Comparison of ENCODE assay signal across 10 cellular contexts in the genomic region with DNA sequence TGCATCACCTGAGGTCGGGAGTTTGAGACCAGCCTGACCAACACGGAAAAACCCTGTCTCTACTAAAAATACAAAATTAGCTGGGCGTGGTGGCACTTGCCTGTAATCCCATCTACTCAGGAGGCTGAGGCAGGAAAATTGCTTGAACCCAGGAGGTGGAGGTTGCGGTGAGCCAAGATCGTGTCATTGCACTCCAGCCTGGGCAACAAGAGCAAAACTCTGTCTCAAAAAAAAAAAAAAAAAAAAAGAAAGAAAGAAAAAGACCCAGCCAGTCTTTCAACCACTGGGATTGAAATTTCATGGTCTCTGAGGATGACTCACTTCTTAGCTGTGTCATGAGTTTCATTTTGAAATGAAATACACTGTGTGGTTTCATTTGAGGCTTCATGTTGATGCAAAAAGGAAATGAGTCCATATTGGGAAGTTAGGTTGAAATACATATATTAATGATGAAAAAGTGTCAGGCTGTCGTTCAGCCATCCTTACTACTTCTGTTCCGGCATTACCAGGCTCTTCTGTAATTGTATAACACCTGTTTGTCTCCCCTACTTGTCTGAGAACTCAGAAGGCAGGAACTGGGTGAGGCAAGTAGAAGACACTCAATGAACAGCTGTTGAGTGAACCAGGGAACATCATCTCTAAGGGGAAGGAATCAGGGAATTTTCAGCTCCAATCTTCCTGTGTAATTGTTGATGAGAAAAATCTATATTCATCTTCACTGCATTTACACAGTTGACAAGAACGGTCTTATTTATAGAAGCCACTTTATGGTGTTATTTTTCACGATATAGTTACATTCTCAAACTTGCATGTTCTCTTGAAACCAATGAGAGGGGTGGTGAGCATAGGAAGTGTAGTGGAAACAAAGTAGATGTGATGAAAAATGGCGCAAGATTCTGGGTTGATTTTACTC.
DNase-seq lines count a peak whose midpoint lies in the region; ATAC-seq, FAIRE-seq and TF ChIP-seq lines count a peak whose summit lies in the region.
"Had no signal": no experiment of that assay in that cellular context is flagged by ENCODE, and none has a peak within 500 bp of the region (broad histone marks: within the 10 kb centered on the region; RNA-seq: fewer than 3 reads in every experiment).

No MANE protein-coding gene starts in this region.

- TF ChIP-seq CTCF in RWPE2 (IDR thresholded peaks at IDR 0.05; ENCODE audit: poor library complexity, severe bottlenecking), result no peak
- no peak for TF ChIP-seq CTCF in endothelial cell of umbilical vein (IDR thresholded peaks at IDR 0.05; ENCODE audit: extremely low read depth in 1 of 2, insufficient read depth in 1 of 2, low read depth in 1 of 2, low read length in 2 of 2)

- H3K36me3 ChIP-seq in BLaER1 treated with 17β-estradiol and CSF1 and Interleukin-3, amounts not matched to agents 10 nM and 100 nM, result no peaks in the 10 kb centered on the region
- no peaks in the 10 kb centered on the region for H3K36me3 ChIP-seq in RWPE2 (ENCODE audit: low read depth)
- H3K36me3 ChIP-seq in endothelial cell of umbilical vein (ENCODE audit: control insufficient read depth in 2 of 2, extremely low read depth in 1 of 2, insufficient read depth in 2 of 2, low read length in 2 of 2), result no peaks in the 10 kb centered on the region
- H3K36me3 ChIP-seq: pancreas had no signal

- dilution Hi-C loops in endothelial cell of umbilical vein (cut with MboI; ENCODE audit: extremely low pct_ligation_motif_present, low sequenced_read_pairs), result no loop called here

- peaks cover 0 to 43% (median 14%) of the 10 kb centered on the region in 11 experiments; a peak in 15 of 22 replicates for H3K9me3 ChIP-seq in BLaER1 treated with 17β-estradiol and CSF1 and Interleukin-3, amounts not matched to agents 10 nM and 100 nM (replicated peaks in 1 of 11)
- H3K9me3 ChIP-seq in RWPE2 (ENCODE audit: severe bottlenecking), result no peaks in the 10 kb centered on the region
- H3K9me3 ChIP-seq in endothelial cell of umbilical vein (replicated peaks; ENCODE audit: control insufficient read depth, insufficient read depth, low read length), result no peaks in the 10 kb centered on the region
- H3K9me3 ChIP-seq: pancreas had no signal

- DNase-seq in RWPE2 (ENCODE audit: low spot score), result no peak
- peak; percentile 45 for DNase-seq in endothelial cell of umbilical vein (ENCODE audit: low read depth, low spot score)
- DNase-seq in HuH-7.5 (ENCODE audit: low spot score), result no peak
- no peak for DNase-seq in stimulated activated naive CD4-positive, alpha-beta T cell treated with Interleukin-2 at 50 U/mL for 16 hours (lab: John Stamatoyannopoulos, UW)

- H3K4me2 ChIP-seq in BLaER1 treated with 17β-estradiol and CSF1 and Interleukin-3, amounts not matched to agents 10 nM and 100 nM, result peak overlapping the region; percentile 30 to 97 (median 77); a peak in 20 of 22 replicates
- no peak overlapping the region for H3K4me2 ChIP-seq in endothelial cell of umbilical vein (ENCODE audit: insufficient read depth, low read length)

- H3K27me3 ChIP-seq in BLaER1 treated with 17β-estradiol and CSF1 and Interleukin-3, amounts not matched to agents 10 nM and 100 nM, result no peaks in the 10 kb centered on the region
- H3K27me3 ChIP-seq in RWPE2 (ENCODE audit: insufficient read depth, poor library complexity, severe bottlenecking), result no peaks in the 10 kb centered on the region
- no peaks in the 10 kb centered on the region for H3K27me3 ChIP-seq in endothelial cell of umbilical vein (ENCODE audit: control insufficient read depth in 2 of 2, insufficient read depth in 2 of 2, low read length in 2 of 2)
- H3K27me3 ChIP-seq: pancreas had no signal

- peak; percentile 84 for ATAC-seq in GM19043 (IDR thresholded peaks at IDR 0.05; ENCODE audit: low read depth, unreplicated experiment)
- ATAC-seq in HG03103 (IDR thresholded peaks at IDR 0.05; ENCODE audit: low read depth, unreplicated experiment), result peak; percentile 87
- peak; percentile 76 for ATAC-seq in RWPE2 (ENCODE audit: low read depth)
- ATAC-seq: Panc1 had no signal

- peak overlapping the region in 4 of 10 experiments; percentile 24 to 36 (median 32); a peak in 5 of 20 replicates for H3K4me3 ChIP-seq in BLaER1 treated with 17β-estradiol and CSF1 and Interleukin-3, amounts not matched to agents 10 nM and 100 nM
- H3K4me3 ChIP-seq in RWPE2 (ENCODE audit: severe bottlenecking) (no peak overlapping the region), endothelial cell of umbilical vein (replicated peaks in 1 of 3; ENCODE audit: insufficient read depth in 1 of 3, low read depth in 1 of 3, low read length in 3 of 3) (no peak overlapping the region), skin epidermis (peak overlapping the region in 1 of 7 experiments; percentile 18)
- H3K4me3 ChIP-seq: pancreas had no signal

- H3K27ac ChIP-seq in BLaER1 treated with 17β-estradiol and CSF1 and Interleukin-3, amounts not matched to agents 10 nM and 100 nM, result peak overlapping the region; percentile 78 to 96 (median 91)
- H3K27ac ChIP-seq in RWPE2 (ENCODE audit: poor library complexity, severe bottlenecking) (peak overlapping the region; percentile 68), endothelial cell of umbilical vein (ENCODE audit: insufficient read depth, low read depth, low read length) (peak overlapping the region; percentile 19), skin epidermis (peak overlapping the region in 12 of 21 experiments; percentile 10 to 80 (median 56))
- H3K27ac ChIP-seq: pancreas had no signal

- POLR2A ChIA-PET in endothelial cell of umbilical vein (lab: Charles Lee), result no interaction called here

- intact Hi-C loops in endothelial cell of umbilical vein (cut with micrococcal nuclease), result no loop called here

- peaks cover 54 to 95% (median 72%) of the 10 kb centered on the region in 10 experiments for H3K4me1 ChIP-seq in BLaER1 treated with 17β-estradiol and CSF1 and Interleukin-3, amounts not matched to agents 10 nM and 100 nM
- H3K4me1 ChIP-seq in RWPE2 (ENCODE audit: insufficient read depth, poor library complexity, severe bottlenecking) (peaks cover 33% of the 10 kb centered on the region), endothelial cell of umbilical vein (ENCODE audit: control insufficient read depth, extremely low read depth, insufficient read depth, low read length) (peaks cover 43% of the 10 kb centered on the region)

- CTCF ChIA-PET in endothelial cell of umbilical vein (lab: Charles Lee), result interaction anchor here (0.6 to 2.2 kb wide), 7 partner anchors 12 to 292 kb away, joined by 3 to 9 read pairs (median 5); no protein-coding TSS in a partner anchor

- no TSS peak for BruUV-seq in endothelial cell of umbilical vein (replicated peaks; lab: Mats Ljungman, UMichigan)

- peak; percentile 46 for FAIRE-seq in endothelial cell of umbilical vein (lab: Jason Lieb, UNC)
- FAIRE-seq: pancreas had no signal

- H3K79me2 ChIP-seq in endothelial cell of umbilical vein (ENCODE audit: control insufficient read depth, insufficient read depth, low read length), result no peaks in the 10 kb centered on the region

- H4K20me1 ChIP-seq in BLaER1 treated with 17β-estradiol and CSF1 and Interleukin-3, amounts not matched to agents 10 nM and 100 nM, result no peaks in the 10 kb centered on the region
- H4K20me1 ChIP-seq in endothelial cell of umbilical vein (replicated peaks; ENCODE audit: control insufficient read depth, extremely low read depth, insufficient read depth, low read length), result no peaks in the 10 kb centered on the region

- no peaks in the 10 kb centered on the region for H3K9me1 ChIP-seq in endothelial cell of umbilical vein (replicated peaks; ENCODE audit: control insufficient read depth, extremely low read depth, insufficient read depth, low read length)

- TF ChIP-seq POLR2A in endothelial cell of umbilical vein (IDR thresholded peaks at IDR 0.05; ENCODE audit: low read depth, low read length), result no peak

- peak overlapping the region; percentile 72 for H2AFZ ChIP-seq in endothelial cell of umbilical vein (ENCODE audit: low read depth, low read length)

- peak overlapping the region; percentile 67 to 83 (median 72) for H3K9ac ChIP-seq in BLaER1 treated with 17β-estradiol and CSF1 and Interleukin-3, amounts not matched to agents 10 nM and 100 nM
- H3K9ac ChIP-seq in endothelial cell of umbilical vein (replicated peaks; ENCODE audit: extremely low read depth, insufficient read depth, low read length), result no peak overlapping the region

TF ChIP-seq in endothelial cell of umbilical vein, 7 proteins besides CTCF, POLR2A, EP300 and RAD21:
- TF ChIP-seq JUN (IDR thresholded peaks at IDR 0.05; ENCODE audit: borderline replicate concordance, insufficient read depth, insufficient read length, low read depth) (peak; percentile 69), FOS (IDR thresholded peaks at IDR 0.05; ENCODE audit: borderline replicate concordance, insufficient read depth, low read length) (peak; percentile 72)
- TF ChIP-seq, protein P1, sequence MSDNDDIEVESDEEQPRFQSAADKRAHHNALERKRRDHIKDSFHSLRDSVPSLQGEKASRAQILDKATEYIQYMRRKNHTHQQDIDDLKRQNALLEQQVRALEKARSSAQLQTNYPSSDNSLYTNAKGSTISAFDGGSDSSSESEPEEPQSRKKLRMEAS (IDR thresholded peaks at IDR 0.05; ENCODE audit: insufficient read depth, insufficient read length), result no peak

Comparison
In these comparisons a context has a peak if more than half of its experiments do, and no peak if none do; other contexts are left out.
1. H3K27ac ChIP-seq: peak in every context shown above with its lines; median percentile 91 in BLaER1 treated with 17β-estradiol and CSF1 and Interleukin-3, amounts not matched to agents 10 nM and 100 nM; 68 in RWPE2; 56 in skin epidermis; 19 in endothelial cell of umbilical vein.